8 cellular contexts compared by ENCODE assay signal in genomic region chr4:20700007-20700761, GRCh38. TPM values are rescaled to one million over a fixed set of nuclear protein-coding genes. Genes with fewer than 3 reads are reported as not detected.
DNase-seq lines count a peak whose midpoint lies in the region; ATAC-seq and TF ChIP-seq lines count a peak whose summit lies in the region.

Gene PACRGL (plus strand): TSS chr4:20700458. CDS start chr4:20704482, 4,024 bp downstream.

- peaks cover 0 to 12% (median 9%) of the 10 kb centered on the region in 6 donors for H3K36me3 ChIP-seq in spleen

- WGBS in spleen, 5 donors: 0% methylated on average over 22 to 60 of the region's 60 CpGs

- peaks cover 12 to 33% (median 22%) of the 10 kb centered on the region in 6 donors for H3K4me1 ChIP-seq in spleen

- TF ChIP-seq CTCF in spleen (IDR thresholded peaks at IDR 0.05 in 8 of 11, conservative IDR thresholded peaks at IDR 0.05 in 3 of 11): peak in 3 of 11 experiments; percentile 12 to 36 (median 18)

- peaks cover 0 to 6% (median 0%) of the 10 kb centered on the region in 7 donors for H3K27me3 ChIP-seq in spleen (replicated peaks in 1 of 7)

- DNase-seq in AG08396 (ENCODE audit: low spot score): peak; percentile 94
- DNase-seq in NCI-H345 treated with DMSO at 0.1 percent for 48 hours (lab: John Stamatoyannopoulos, UW; ENCODE audit: unreplicated experiment): peak; percentile 86
- DNase-seq in activated CD4-positive, CD25-positive, alpha-beta regulatory T cell (lab: John Stamatoyannopoulos, UW): peak; percentile 85 to 90 (median 88)
- DNase-seq in central memory CD4-positive, alpha-beta T cell: peak; percentile 90
- DNase-seq in inferior parietal cortex (ENCODE audit: extremely low spot score): peak; percentile 95
- DNase-seq in spleen: peak; percentile 97

- TF ChIP-seq POLR2A in spleen (IDR thresholded peaks at IDR 0.05): peak in 1 of 3 donors; percentile 18

- H3K27ac ChIP-seq in spleen: peak within 1 kb of the TSS in 7 of 8 donors; percentile 63 to 82 (median 77)

- peak within 1 kb of the TSS; percentile 71 to 99 (median 88) for H3K4me3 ChIP-seq in spleen

- H3K9me3 ChIP-seq in spleen: no peaks in the 10 kb centered on the region

- intact Hi-C loops in spleen (cut with DNase I; ENCODE audit: low total_unique reads): no loop called here

- ATAC-seq in GM19023 (IDR thresholded peaks at IDR 0.05; ENCODE audit: unreplicated experiment) (peak; percentile 100), HG03280 (IDR thresholded peaks at IDR 0.05; ENCODE audit: unreplicated experiment) (peak; percentile 100)

RNA-seq across cellular contexts. Expression of gene PACRGL, which starts in this region (rescaled TPM):
- 10 to 100 TPM; 14.0 to 35.4 (median 21.1) TPM for total RNA-seq in spleen
- polyA plus RNA-seq in spleen: 1 to 10 TPM; 5.7 to 8.9 (median 6.2) TPM

Comparison
In these comparisons a context has a peak if more than half of its experiments do, and no peak if none do; other contexts are left out.
1. Peak in every context shown above with its lines: DNase-seq, ATAC-seq, H3K4me3 ChIP-seq and H3K27ac ChIP-seq.